ENCODE assay signal across 12 cellular contexts in the genomic region with DNA sequence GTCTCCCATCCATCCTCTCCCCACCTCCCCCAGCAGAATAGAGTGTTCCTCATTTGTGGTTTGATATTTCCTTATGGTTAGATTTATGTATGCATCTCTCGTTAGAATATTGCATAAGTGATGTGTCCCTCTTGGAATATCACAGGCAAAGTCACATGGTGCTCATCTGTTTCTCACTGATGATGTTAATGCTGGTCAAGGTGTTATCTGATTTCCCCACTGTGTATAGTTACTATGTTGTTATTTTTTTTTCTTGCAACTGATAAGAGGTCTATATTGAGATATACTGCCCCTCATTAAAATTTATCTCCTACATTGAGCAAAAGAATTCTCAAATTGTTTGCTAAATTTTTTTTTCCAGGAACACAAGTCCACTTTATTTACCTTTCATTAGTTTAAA.
"Had no signal": no experiment of that assay in that cellular context is flagged by ENCODE, and none has a peak within 500 bp of the region (broad histone marks: within the 10 kb centered on the region; RNA-seq: fewer than 3 reads in every experiment).

No MANE protein-coding gene starts in this region.

- H3K9me3 Mint-ChIP-seq: activated T-helper 1 cell treated with anti-CD3 and anti-CD28 coated beads, Interleukin-12 subunit alpha, Interleukin-12 subunit beta, Interleukin-2, Interleukin-4 antibody, amounts not matched to agents 30 ng/mL and 10 ng/mL and 1 ng/mL, durations not matched to agents 14 hours and 24 hours and 36 hours; dendritic cell treated with granulocyte-macrophage colony-stimulating factor and Interleukin-4, amounts not matched to agents 40 ng/mL and 50 ng/mL, for 4 days had no signal

- DNase-seq: activated CD4-positive, alpha-beta T cell treated with anti-CD3 and anti-CD28 coated beads for 36 hours; activated naive CD4-positive, alpha-beta T cell treated with Interleukin-2 at 50 U/mL for 16 hours; cerebellar nuclear complex; left colon; pancreas; stimulated activated CD4-positive, alpha-beta T cell treated with anti-CD3 and anti-CD28 coated beads, Interleukin-12 subunit alpha, Interleukin-12 subunit beta, amount 100 ng/mL, for 4 hours; stimulated activated naive CD8-positive, alpha-beta T cell treated with anti-CD3 and anti-CD28 coated beads, Interleukin-15, Interleukin-2, amounts not matched to agents 100 U/mL and 50 U/mL, for 24 hours; upper lobe of left lung had no signal

- ATAC-seq: activated CD4-positive, alpha-beta T cell treated with anti-CD3 and anti-CD28 coated beads for 36 hours; pancreas; stimulated activated naive CD8-positive, alpha-beta T cell treated with anti-CD3 and anti-CD28 coated beads, Interleukin-15, Interleukin-2, amounts not matched to agents 100 U/mL and 50 U/mL, for 24 hours had no signal

- H3K4me3 Mint-ChIP-seq: activated CD4-positive, alpha-beta T cell treated with anti-CD3 and anti-CD28 coated beads for 36 hours; activated T-helper 1 cell treated with anti-CD3 and anti-CD28 coated beads, Interleukin-12 subunit alpha, Interleukin-12 subunit beta, Interleukin-2, Interleukin-4 antibody, amounts not matched to agents 30 ng/mL and 10 ng/mL and 1 ng/mL, durations not matched to agents 14 hours and 24 hours and 36 hours; brain; dendritic cell treated with granulocyte-macrophage colony-stimulating factor and Interleukin-4, amounts not matched to agents 40 ng/mL and 50 ng/mL, for 4 days; T-helper 2 cell treated with Interferon-gamma antibody and Interleukin-4, amounts not matched to agents 5 μg/mL and 100 μg/mL, for 36 hours had no signal

- H3K27ac Mint-ChIP-seq: activated CD4-positive, alpha-beta T cell treated with anti-CD3 and anti-CD28 coated beads for 36 hours; activated T-helper 1 cell treated with anti-CD3 and anti-CD28 coated beads, Interleukin-12 subunit alpha, Interleukin-12 subunit beta, Interleukin-2, Interleukin-4 antibody, amounts not matched to agents 30 ng/mL and 10 ng/mL and 1 ng/mL, durations not matched to agents 14 hours and 24 hours and 36 hours; brain; dendritic cell treated with granulocyte-macrophage colony-stimulating factor and Interleukin-4, amounts not matched to agents 40 ng/mL and 50 ng/mL, for 4 days; T-helper 2 cell treated with Interferon-gamma antibody and Interleukin-4, amounts not matched to agents 5 μg/mL and 100 μg/mL, for 36 hours had no signal

- FAIRE-seq: pancreas had no signal

- H3K27me3 Mint-ChIP-seq: activated CD4-positive, alpha-beta T cell treated with anti-CD3 and anti-CD28 coated beads for 36 hours; brain; dendritic cell treated with granulocyte-macrophage colony-stimulating factor and Interleukin-4, amounts not matched to agents 40 ng/mL and 50 ng/mL, for 4 days had no signal
